In genomic region chr2:119216994-119217393, GRCh38 we compare ENCODE assay signal across 1 cellular context.
TF ChIP-seq lines count a peak whose summit lies in the region.

No MANE protein-coding gene starts in this region.

TF ChIP-seq in HepG2, 621 proteins besides CTCF, POLR2A, EP300 and RAD21:
- TF ChIP-seq ZKSCAN1 (IDR thresholded peaks at IDR 0.05; ENCODE audit: low read length) (no peak), ZHX2 (IDR thresholded peaks at IDR 0.05; ENCODE audit: low read depth) (no peak), ZHX2 (CRISPR knock-in tag; IDR thresholded peaks at IDR 0.05; ENCODE audit: borderline replicate concordance) (no peak), GPN1 (CRISPR knock-in tag; IDR thresholded peaks at IDR 0.05; ENCODE audit: borderline replicate concordance) (no peak), RFXAP (CRISPR knock-in tag; IDR thresholded peaks at IDR 0.05; ENCODE audit: borderline replicate concordance) (no peak), ZNF558 (CRISPR knock-in tag; IDR thresholded peaks at IDR 0.05; ENCODE audit: borderline replicate concordance) (no peak)
